In the genomic region with DNA sequence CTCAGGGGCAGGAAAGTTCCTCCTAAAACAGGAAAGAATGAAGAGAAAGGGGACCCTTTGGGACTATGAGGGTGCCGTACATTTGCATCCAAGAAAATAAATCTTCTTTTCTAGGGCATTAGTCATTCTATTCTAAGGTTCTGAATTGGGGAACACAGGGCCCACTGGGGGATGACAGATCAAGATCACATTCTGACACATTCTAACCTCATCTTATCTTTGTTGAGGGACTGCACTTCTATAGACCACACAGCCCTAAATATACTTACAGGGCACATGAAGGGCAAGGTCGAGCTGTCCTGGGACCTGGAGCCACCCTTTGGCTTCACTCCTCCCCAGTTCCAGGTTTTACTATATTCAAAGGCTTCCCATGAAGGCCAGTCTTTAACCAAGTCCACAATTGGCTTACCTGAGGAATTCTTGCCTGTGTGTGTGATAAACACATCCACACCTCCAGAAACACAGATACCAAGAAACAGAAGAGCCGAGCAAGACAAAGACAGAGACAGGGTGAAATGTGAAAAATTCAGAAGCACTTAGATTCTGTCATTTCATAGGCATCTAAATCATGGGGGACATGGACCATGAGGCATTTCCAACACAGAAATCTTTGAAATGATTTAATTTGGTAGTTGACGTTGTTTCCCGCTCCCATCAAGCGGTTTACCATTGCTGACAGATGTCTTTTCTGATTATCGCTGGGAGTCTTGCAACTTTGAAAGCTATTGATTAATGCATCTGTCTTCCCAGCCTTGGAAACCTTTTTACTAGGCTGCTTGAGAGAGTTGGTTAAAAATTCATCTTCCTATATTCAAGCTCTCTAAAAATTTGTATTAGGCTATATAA, we compare ENCODE assay signal across 1 cellular context.
TF ChIP-seq lines count a peak whose summit lies in the region.

No MANE protein-coding gene starts in this region.

TF ChIP-seq in K562, 482 proteins besides CTCF, POLR2A, EP300 and RAD21 (continued from another document and continues in another):
- TF ChIP-seq CEBPZ (IDR thresholded peaks at IDR 0.05; ENCODE audit: borderline replicate concordance, low read depth, low read length) (no peak), ZNF133 (CRISPR knock-in tag; IDR thresholded peaks at IDR 0.05) (no peak), EZH2 (IDR thresholded peaks at IDR 0.05; ENCODE audit: borderline replicate concordance, low read depth, low read length) (no peak), ZFP36 (IDR thresholded peaks at IDR 0.05; ENCODE audit: low read depth, low read length, partially characterized antibody) (no peak), ZBTB11 (CRISPR knock-in tag; IDR thresholded peaks at IDR 0.05) (0 out of 6 replicates have a peak, but pooled peaks of 1 of the 3 experiments have one; percentile 41), TAL1 (IDR thresholded peaks at IDR 0.05) (peak; percentile 58), RBM39 (optimal IDR thresholded peaks at IDR 0.05; ENCODE audit: low read depth, low read length) (no peak), L3MBTL2 (IDR thresholded peaks at IDR 0.05) (peak; percentile 24; the same call in 1 of the 2 replicates), SAP30 (IDR thresholded peaks at IDR 0.05; ENCODE audit: borderline replicate concordance, insufficient read depth, low read depth, low read length, poor library complexity, severe bottlenecking) (no peak), BCLAF1 (IDR thresholded peaks at IDR 0.05; ENCODE audit: borderline replicate concordance in 1 of 2, control insufficient read depth in 1 of 2, low read depth in 2 of 2, low read length in 1 of 2) (no peak), KDM4B (IDR thresholded peaks at IDR 0.05; ENCODE audit: borderline replicate concordance in 2 of 2, low read depth in 1 of 2) (0 out of 4 replicates have a peak, but pooled peaks of 1 of the 2 experiments have one; percentile 7), MIER1 (IDR thresholded peaks at IDR 0.05; ENCODE audit: low read depth) (no peak), ZKSCAN8 (CRISPR knock-in tag; IDR thresholded peaks at IDR 0.05) (no peak), GTF2F1 (IDR thresholded peaks at IDR 0.05; ENCODE audit: low read depth, low read length) (no peak), ZBTB26 (CRISPR knock-in tag; IDR thresholded peaks at IDR 0.05) (no peak), SAFB2 (IDR thresholded peaks at IDR 0.05; ENCODE audit: borderline replicate concordance, low read depth, low read length, severe bottlenecking) (no peak), BHLHE40 (IDR thresholded peaks at IDR 0.05; ENCODE audit: low read length) (0 out of 2 replicates have a peak, but pooled peaks have one; percentile 27), ZNF197 (CRISPR knock-in tag; IDR thresholded peaks at IDR 0.05; ENCODE audit: low read depth) (0 out of 2 replicates have a peak, but pooled peaks have one; percentile 29), FOXJ2 (tag; IDR thresholded peaks at IDR 0.05) (no peak), NFIC (IDR thresholded peaks at IDR 0.05) (no peak), SUPT5H (IDR thresholded peaks at IDR 0.05) (no peak)
- TF ChIP-seq, protein P1, sequence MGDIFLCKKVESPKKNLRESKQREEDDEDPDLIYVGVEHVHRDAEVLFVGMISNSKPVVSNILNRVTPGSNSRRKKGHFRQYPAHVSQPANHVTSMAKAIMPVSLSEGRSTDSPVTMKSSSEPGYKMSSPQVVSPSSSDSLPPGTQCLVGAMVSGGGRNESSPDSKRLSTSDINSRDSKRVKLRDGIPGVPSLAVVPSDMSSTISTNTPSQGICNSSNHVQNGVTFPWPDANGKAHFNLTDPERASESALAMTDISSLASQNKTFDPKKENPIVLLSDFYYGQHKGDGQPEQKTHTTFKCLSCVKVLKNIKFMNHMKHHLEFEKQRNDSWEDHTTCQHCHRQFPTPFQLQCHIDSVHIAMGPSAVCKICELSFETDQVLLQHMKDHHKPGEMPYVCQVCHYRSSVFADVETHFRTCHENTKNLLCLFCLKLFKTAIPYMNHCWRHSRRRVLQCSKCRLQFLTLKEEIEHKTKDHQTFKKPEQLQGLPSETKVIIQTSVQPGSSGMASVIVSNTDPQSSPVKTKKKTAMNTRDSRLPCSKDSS (IDR thresholded peaks at IDR 0.05; ENCODE audit: low read depth, partially characterized antibody), result no peak
- TF ChIP-seq, protein P2, sequence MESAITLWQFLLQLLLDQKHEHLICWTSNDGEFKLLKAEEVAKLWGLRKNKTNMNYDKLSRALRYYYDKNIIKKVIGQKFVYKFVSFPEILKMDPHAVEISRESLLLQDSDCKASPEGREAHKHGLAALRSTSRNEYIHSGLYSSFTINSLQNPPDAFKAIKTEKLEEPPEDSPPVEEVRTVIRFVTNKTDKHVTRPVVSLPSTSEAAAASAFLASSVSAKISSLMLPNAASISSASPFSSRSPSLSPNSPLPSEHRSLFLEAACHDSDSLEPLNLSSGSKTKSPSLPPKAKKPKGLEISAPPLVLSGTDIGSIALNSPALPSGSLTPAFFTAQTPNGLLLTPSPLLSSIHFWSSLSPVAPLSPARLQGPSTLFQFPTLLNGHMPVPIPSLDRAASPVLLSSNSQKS (CRISPR knock-in tag; IDR thresholded peaks at IDR 0.05), result no peak
- TF ChIP-seq, protein P3, sequence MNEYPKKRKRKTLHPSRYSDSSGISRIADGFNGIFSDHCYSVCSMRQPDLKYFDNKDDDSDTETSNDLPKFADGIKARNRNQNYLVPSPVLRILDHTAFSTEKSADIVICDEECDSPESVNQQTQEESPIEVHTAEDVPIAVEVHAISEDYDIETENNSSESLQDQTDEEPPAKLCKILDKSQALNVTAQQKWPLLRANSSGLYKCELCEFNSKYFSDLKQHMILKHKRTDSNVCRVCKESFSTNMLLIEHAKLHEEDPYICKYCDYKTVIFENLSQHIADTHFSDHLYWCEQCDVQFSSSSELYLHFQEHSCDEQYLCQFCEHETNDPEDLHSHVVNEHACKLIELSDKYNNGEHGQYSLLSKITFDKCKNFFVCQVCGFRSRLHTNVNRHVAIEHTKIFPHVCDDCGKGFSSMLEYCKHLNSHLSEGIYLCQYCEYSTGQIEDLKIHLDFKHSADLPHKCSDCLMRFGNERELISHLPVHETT (CRISPR knock-in tag; conservative IDR thresholded peaks at IDR 0.05 in 1 of 2, IDR thresholded peaks at IDR 0.05 in 1 of 2), result no peak; a peak in 1 of 4 replicates
- TF ChIP-seq, protein P4, sequence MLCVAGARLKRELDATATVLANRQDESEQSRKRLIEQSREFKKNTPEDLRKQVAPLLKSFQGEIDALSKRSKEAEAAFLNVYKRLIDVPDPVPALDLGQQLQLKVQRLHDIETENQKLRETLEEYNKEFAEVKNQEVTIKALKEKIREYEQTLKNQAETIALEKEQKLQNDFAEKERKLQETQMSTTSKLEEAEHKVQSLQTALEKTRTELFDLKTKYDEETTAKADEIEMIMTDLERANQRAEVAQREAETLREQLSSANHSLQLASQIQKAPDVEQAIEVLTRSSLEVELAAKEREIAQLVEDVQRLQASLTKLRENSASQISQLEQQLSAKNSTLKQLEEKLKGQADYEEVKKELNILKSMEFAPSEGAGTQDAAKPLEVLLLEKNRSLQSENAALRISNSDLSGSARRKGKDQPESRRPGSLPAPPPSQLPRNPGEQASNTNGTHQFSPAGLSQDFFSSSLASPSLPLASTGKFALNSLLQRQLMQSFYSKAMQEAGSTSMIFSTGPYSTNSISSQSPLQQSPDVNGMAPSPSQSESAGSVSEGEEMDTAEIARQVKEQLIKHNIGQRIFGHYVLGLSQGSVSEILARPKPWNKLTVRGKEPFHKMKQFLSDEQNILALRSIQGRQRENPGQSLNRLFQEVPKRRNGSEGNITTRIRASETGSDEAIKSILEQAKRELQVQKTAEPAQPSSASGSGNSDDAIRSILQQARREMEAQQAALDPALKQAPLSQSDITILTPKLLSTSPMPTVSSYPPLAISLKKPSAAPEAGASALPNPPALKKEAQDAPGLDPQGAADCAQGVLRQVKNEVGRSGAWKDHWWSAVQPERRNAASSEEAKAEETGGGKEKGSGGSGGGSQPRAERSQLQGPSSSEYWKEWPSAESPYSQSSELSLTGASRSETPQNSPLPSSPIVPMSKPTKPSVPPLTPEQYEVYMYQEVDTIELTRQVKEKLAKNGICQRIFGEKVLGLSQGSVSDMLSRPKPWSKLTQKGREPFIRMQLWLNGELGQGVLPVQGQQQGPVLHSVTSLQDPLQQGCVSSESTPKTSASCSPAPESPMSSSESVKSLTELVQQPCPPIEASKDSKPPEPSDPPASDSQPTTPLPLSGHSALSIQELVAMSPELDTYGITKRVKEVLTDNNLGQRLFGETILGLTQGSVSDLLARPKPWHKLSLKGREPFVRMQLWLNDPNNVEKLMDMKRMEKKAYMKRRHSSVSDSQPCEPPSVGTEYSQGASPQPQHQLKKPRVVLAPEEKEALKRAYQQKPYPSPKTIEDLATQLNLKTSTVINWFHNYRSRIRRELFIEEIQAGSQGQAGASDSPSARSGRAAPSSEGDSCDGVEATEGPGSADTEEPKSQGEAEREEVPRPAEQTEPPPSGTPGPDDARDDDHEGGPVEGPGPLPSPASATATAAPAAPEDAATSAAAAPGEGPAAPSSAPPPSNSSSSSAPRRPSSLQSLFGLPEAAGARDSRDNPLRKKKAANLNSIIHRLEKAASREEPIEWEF (CRISPR knock-in tag; IDR thresholded peaks at IDR 0.05), result peak; percentile 77; the same call in 1 of the 2 replicates
- TF ChIP-seq, protein P5, sequence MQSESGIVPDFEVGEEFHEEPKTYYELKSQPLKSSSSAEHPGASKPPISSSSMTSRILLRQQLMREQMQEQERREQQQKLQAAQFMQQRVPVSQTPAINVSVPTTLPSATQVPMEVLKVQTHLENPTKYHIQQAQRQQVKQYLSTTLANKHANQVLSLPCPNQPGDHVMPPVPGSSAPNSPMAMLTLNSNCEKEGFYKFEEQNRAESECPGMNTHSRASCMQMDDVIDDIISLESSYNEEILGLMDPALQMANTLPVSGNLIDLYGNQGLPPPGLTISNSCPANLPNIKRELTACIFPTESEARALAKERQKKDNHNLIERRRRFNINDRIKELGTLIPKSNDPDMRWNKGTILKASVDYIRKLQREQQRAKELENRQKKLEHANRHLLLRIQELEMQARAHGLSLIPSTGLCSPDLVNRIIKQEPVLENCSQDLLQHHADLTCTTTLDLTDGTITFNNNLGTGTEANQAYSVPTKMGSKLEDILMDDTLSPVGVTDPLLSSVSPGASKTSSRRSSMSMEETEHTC (IDR thresholded peaks at IDR 0.05), result no peak
